In the genomic region with DNA sequence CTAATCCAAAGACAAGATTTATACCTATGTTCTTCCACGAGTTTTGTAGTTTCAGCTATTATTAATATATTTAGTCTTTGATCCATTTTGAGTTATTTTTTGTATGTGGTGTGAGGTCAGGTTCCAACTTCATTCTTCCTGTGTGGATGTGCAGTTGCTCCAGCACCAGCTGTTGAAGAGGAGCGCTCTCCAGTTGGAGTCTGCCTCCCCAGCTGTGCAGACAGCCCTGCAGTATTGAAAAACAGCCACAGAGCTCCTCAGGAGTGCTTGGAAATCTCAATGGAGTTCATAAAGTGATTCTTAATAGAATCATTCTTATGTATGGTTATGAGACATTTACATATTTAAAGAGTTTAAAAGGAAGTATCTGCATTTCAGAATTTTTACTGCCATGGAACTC, we compare ENCODE assay signal across 14 cellular contexts.
"Had no signal": no experiment of that assay in that cellular context is flagged by ENCODE, and none has a peak within 500 bp of the region (broad histone marks: within the 10 kb centered on the region; RNA-seq: fewer than 3 reads in every experiment).

No MANE protein-coding gene starts in this region.

- H3K27me3 ChIP-seq: body of pancreas, neural progenitor cell, ovary, tibial artery, uterus had no signal

- H3K4me3 ChIP-seq: body of pancreas, neural progenitor cell, ovary, tibial artery, uterus had no signal

- ATAC-seq: body of pancreas, left colon, T-cell had no signal

- H3K9me3 Mint-ChIP-seq: neural progenitor cell, T-cell had no signal

- H3K36me3 ChIP-seq: neural progenitor cell, ovary, uterus, WERI-Rb-1 had no signal

- H3K9me3 ChIP-seq: body of pancreas, ovary, tibial artery, uterus had no signal

- H3K4me3 Mint-ChIP-seq: neural progenitor cell, T-cell had no signal

- H3K27me3 Mint-ChIP-seq: T-cell had no signal

- DNase-seq: activated CD4-positive, alpha-beta T cell treated with anti-CD3 and anti-CD28 coated beads for 48 hours; activated CD8-positive, alpha-beta memory T cell treated with anti-CD3 and anti-CD28 coated beads for 24 hours; activated naive CD4-positive, alpha-beta T cell treated with Interleukin-2 at 50 U/mL for 16 hours; amniotic stem cell; body of pancreas; dermis blood vessel endothelial cell; left colon; ovary; small intestine; T-cell; tibial artery; WERI-Rb-1 had no signal

- H3K27ac ChIP-seq: body of pancreas, neural progenitor cell, ovary, tibial artery, uterus, WERI-Rb-1 had no signal

- H3K4me1 ChIP-seq: body of pancreas, uterus had no signal

- H3K27ac Mint-ChIP-seq: neural progenitor cell had no signal
